ENCODE assay signal across 8 cellular contexts in the genomic region with DNA sequence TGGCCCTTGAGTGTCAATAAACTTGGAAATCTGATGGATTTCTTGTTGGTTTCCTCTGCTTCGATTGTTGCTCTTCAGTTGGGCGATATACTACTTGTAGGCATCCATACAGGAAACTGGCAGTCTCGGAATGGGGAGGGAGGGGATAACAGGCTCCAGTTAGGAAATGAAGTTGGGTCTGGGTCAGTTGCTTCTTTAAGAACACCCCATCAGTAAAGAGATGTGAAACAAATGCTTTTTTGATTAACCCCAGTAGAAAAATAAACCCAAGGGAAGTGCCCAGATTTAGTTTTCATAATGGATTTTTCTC. TPM values are rescaled to one million over a fixed set of nuclear protein-coding genes. Genes with fewer than 3 reads are reported as not detected.
DNase-seq lines count a peak whose midpoint lies in the region; ATAC-seq and TF ChIP-seq lines count a peak whose summit lies in the region.

No MANE protein-coding gene starts in this region.

- no peaks in the 10 kb centered on the region for H3F3A ChIP-seq in PC-3 (ENCODE audit: low read length, unreplicated experiment)

- H3K4me1 ChIP-seq in PC-3 (ENCODE audit: insufficient read depth, low read length) (peaks cover 25% of the 10 kb centered on the region; the same call in 1 of the 2 replicates), esophagus (ENCODE audit: control insufficient read depth in 2 of 2, insufficient read depth in 2 of 2, low read length in 1 of 2) (no peaks in the 10 kb centered on the region)

- POLR2A ChIA-PET in PC-3 (lab: Charles Lee; ENCODE audit: unreplicated experiment) = interaction anchor here (0.6 kb wide), 1 partner anchor 32 kb away, joined by 6 read pairs; no protein-coding TSS in a partner anchor

- H3K36me3 ChIP-seq in PC-3 (ENCODE audit: low read depth, low read length) (peaks cover 16% of the 10 kb centered on the region), esophagus (ENCODE audit: control insufficient read depth in 2 of 2, insufficient read depth in 2 of 2, low read length in 1 of 2) (no peaks in the 10 kb centered on the region)

- intact Hi-C loops in PC-3 (cut with micrococcal nuclease) = loop anchor here (1.0 kb wide), 3 partner anchors 21 to 106 kb away; no protein-coding TSS in a partner anchor

- CTCF ChIA-PET in PC-3 (lab: Charles Lee) = no interaction called here

- WGBS in esophagus, 2 donors = 1 to 2% methylated on average over 3 of the region's 3 CpGs

- peak; percentile 3 for ATAC-seq in GM21390 (IDR thresholded peaks at IDR 0.05; ENCODE audit: unreplicated experiment)
- ATAC-seq in PC-3 = peak; percentile 6

- H3K9me2 ChIP-seq in PC-3 (replicated peaks; ENCODE audit: low read length) = no peaks in the 10 kb centered on the region

- peak overlapping the region; percentile 89 for H3K4me2 ChIP-seq in PC-3 (ENCODE audit: low read length)

- peaks cover 34% of the 10 kb centered on the region for H4K20me1 ChIP-seq in PC-3 (ENCODE audit: low read length)

- H3K4me3 ChIP-seq in AG09309 (ENCODE audit: control insufficient read depth, low read depth, low read length) (peak overlapping the region; percentile 94), PC-3 (ENCODE audit: low read length) (peak overlapping the region; percentile 87), esophagus (ENCODE audit: low read depth in 1 of 2, low read length in 2 of 2) (peak overlapping the region; percentile 93 to 95), retinal pigment epithelial cell (ENCODE audit: low read length) (peak overlapping the region; percentile 97)

- peak overlapping the region; percentile 90 for H3K27ac ChIP-seq in PC-3 (ENCODE audit: low read length)
- peak overlapping the region; percentile 98 to 99 for H3K27ac ChIP-seq in esophagus (ENCODE audit: low read depth in 2 of 2, low read length in 1 of 2)

- no peaks in the 10 kb centered on the region for H3K27me3 ChIP-seq in PC-3 (ENCODE audit: low read length)
- H3K27me3 ChIP-seq in esophagus (ENCODE audit: control insufficient read depth in 1 of 2, insufficient read depth in 2 of 2, low read length in 2 of 2) = no peaks in the 10 kb centered on the region

- BruUV-seq in PC-3 (replicated peaks; lab: Mats Ljungman, UMichigan) = no TSS peak

- peak overlapping the region; percentile 91 for H2AFZ ChIP-seq in PC-3 (ENCODE audit: low read length)

- peak overlapping the region; percentile 95 for H3K9ac ChIP-seq in PC-3 (ENCODE audit: low read length)

- TF ChIP-seq CTCF in AG09309 (IDR thresholded peaks at IDR 0.05; ENCODE audit: control insufficient read depth, insufficient read depth, low read depth, low read length, missing control alignments) (no peak), PC-3 (conservative IDR thresholded peaks at IDR 0.05; ENCODE audit: low read depth, low read length) (no peak), retinal pigment epithelial cell (conservative IDR thresholded peaks at IDR 0.05; ENCODE audit: low read depth, low read length) (no peak), GM10266 (IDR thresholded peaks at IDR 0.05; ENCODE audit: control insufficient read depth, insufficient read depth, low read depth, missing control alignments) (no peak)

- peaks cover 64% of the 10 kb centered on the region for H3K79me2 ChIP-seq in PC-3 (ENCODE audit: low read length)

- H3K9me3 ChIP-seq in PC-3 (ENCODE audit: low read length) = no peaks in the 10 kb centered on the region
- no peaks in the 10 kb centered on the region for H3K9me3 ChIP-seq in esophagus (ENCODE audit: control insufficient read depth in 2 of 2, insufficient read depth in 1 of 2, low read depth in 1 of 2, low read length in 1 of 2)

- DNase-seq in AG09309 (ENCODE audit: low read depth) = no peak
- no peak for DNase-seq in PC-3
- no peak for DNase-seq in retinal pigment epithelial cell (ENCODE audit: low read depth)
- DNase-seq in GM10266 (ENCODE audit: extremely low spot score) = no peak
- no peak for DNase-seq in SKM-1 (lab: John Stamatoyannopoulos, UW; ENCODE audit: unreplicated experiment)
- DNase-seq in erythroblast (lab: John Stamatoyannopoulos, UW) = no peak

- TF ChIP-seq POLR2A in erythroblast (IDR thresholded peaks at IDR 0.05; ENCODE audit: low read length) = no peak

RNA-seq across cellular contexts. Expression of a gene that starts 0.7 kb away (rescaled TPM):
- total RNA-seq in PC-3 (2014; rRNA removed) = 40.1 and 49.4 TPM in 2 replicates
- 10 to 100 TPM; 28.4 to 30.6 TPM for polyA plus RNA-seq in esophagus

RNA-seq across cellular contexts. Expression of a gene that starts 48.6 kb away (rescaled TPM):
- total RNA-seq in PC-3 (2014; rRNA removed) = not detected in 2 replicates
- polyA plus RNA-seq in esophagus = not detected
